Comparison of ENCODE assay signal across 8 cellular contexts in the genomic region with DNA sequence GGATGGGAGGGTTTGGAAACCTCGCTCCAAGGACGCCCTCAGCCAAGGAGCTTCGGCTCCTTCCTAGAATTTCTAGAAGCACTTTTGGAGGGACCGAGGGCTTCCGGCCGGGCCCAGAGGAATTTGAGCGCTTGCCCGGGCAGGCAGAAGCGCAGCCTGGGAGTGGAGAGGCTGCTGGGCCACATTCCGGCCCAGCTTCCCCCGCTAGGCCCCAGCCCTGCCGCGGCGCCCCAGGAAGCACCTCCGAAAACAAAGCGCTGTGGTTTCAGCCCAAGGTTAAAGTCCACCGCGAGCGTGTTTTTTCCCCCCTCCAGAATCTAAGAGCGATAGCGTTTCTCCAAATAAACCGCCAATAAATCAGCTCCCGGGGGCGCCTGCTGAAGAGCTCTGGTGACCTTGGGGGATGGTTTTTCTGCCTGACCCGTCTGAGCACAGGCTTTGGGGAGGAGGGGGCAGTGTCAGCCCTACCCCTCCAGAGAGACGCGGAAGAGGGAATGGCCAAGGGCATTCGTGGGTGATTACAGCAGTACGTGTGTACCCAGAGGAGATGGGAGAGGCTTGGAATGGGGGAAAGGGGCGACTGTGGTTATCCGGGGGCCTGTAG. TPM values are rescaled to one million over a fixed set of nuclear protein-coding genes. Genes with fewer than 3 reads are reported as not detected.
DNase-seq lines count a peak whose midpoint lies in the region; ATAC-seq and TF ChIP-seq lines count a peak whose summit lies in the region.

No MANE protein-coding gene starts in this region.

- no peak overlapping the region for H2AFZ ChIP-seq in HCT116 (ENCODE audit: low read depth, low read length, poor library complexity, severe bottlenecking)

- peak overlapping the region; percentile 50 for H3K4me2 ChIP-seq in BLaER1
- H3K4me2 ChIP-seq in HCT116 (ENCODE audit: low read length) = peak overlapping the region; percentile 98

- DNase-seq in HCT116 (ENCODE audit: low read depth, low spot score) = no peak
- peak; percentile 50 to 70 (median 56) for DNase-seq in adrenal gland
- no peak for DNase-seq in iPS DF 6.9 (ENCODE audit: low read depth, low spot score)
- DNase-seq in gastrocnemius medialis = no peak
- no peak for DNase-seq in T1000 (lab: John Stamatoyannopoulos, UW)
- DNase-seq in amniotic stem cell (lab: John Stamatoyannopoulos, UW) = no peak

- no peak for TF ChIP-seq RAD21 in HCT116 (IDR thresholded peaks at IDR 0.05; ENCODE audit: low read depth)

- H3K4me1 ChIP-seq in BLaER1 (peaks cover 40% of the 10 kb centered on the region), HCT116 (ENCODE audit: control insufficient read depth in 1 of 2, insufficient read depth in 2 of 2, low read length in 2 of 2) (peaks cover 25 to 55% of the 10 kb centered on the region in 2 experiments), adrenal gland (replicated peaks in 1 of 2) (peaks cover 22 to 29% of the 10 kb centered on the region in 2 donors), iPS DF 6.9 (ENCODE audit: control insufficient read depth, insufficient read depth, low read length) (peaks cover 7% of the 10 kb centered on the region), gastrocnemius medialis (peaks cover 16 to 24% of the 10 kb centered on the region in 2 donors)

- WGBS in adrenal gland, 4 donors = 4 to 11% (median 8%) methylated on average over 13 to 31 of the region's 31 CpGs
- no CpG with 5 or more reads among the region's 31 CpGs for WGBS in iPS DF 6.9 (ENCODE audit: insufficient coverage, insufficient read length)

- intact Hi-C loops in HCT116 (cut with micrococcal nuclease) = no loop called here
- intact Hi-C loops in adrenal gland (cut with DNase I) = no loop called here
- intact Hi-C loops in gastrocnemius medialis (cut with DNase I; ENCODE audit: low total_unique reads) = no loop called here

- POLR2A ChIA-PET in HCT116 (lab: Charles Lee) = no interaction called here

- H3K27me3 ChIP-seq in BLaER1 = peaks cover 95% of the 10 kb centered on the region
- H3K27me3 ChIP-seq in HCT116 (ENCODE audit: insufficient read depth, low read length) = no peaks in the 10 kb centered on the region
- no peaks in the 10 kb centered on the region for H3K27me3 ChIP-seq in adrenal gland
- H3K27me3 ChIP-seq in iPS DF 6.9 (ENCODE audit: control insufficient read depth, insufficient read depth, low read length) = peaks cover 27% of the 10 kb centered on the region
- no peaks in the 10 kb centered on the region for H3K27me3 ChIP-seq in gastrocnemius medialis

- no peaks in the 10 kb centered on the region for H3K36me3 ChIP-seq in BLaER1
- H3K36me3 ChIP-seq in HCT116 (ENCODE audit: control insufficient read depth in 1 of 2, insufficient read depth in 2 of 2, low read length in 2 of 2) = 0 out of 4 replicates have a peak, but pooled peaks cover 0 to 5% of the 10 kb centered on the region in 2 experiments
- H3K36me3 ChIP-seq in adrenal gland (replicated peaks in 1 of 2) = no peaks in the 10 kb centered on the region
- no peaks in the 10 kb centered on the region for H3K36me3 ChIP-seq in iPS DF 6.9 (ENCODE audit: control insufficient read depth, insufficient read depth, low read length)
- H3K36me3 ChIP-seq in gastrocnemius medialis = no peaks in the 10 kb centered on the region

- H3K9ac ChIP-seq in BLaER1 (no peak overlapping the region), HCT116 (ENCODE audit: low read length) (peak overlapping the region; percentile 98)

- CTCF ChIA-PET in HCT116 (lab: Charles Lee) = no interaction called here

- H3K9me2 ChIP-seq in HCT116 (ENCODE audit: insufficient read depth) = no peaks in the 10 kb centered on the region

- H4K20me1 ChIP-seq in BLaER1 (peaks cover 68% of the 10 kb centered on the region), HCT116 (ENCODE audit: insufficient read depth) (no peaks in the 10 kb centered on the region)

- no peak overlapping the region for H3K27ac ChIP-seq in BLaER1
- H3K27ac ChIP-seq in HCT116 (ENCODE audit: low read depth, low read length) = peak overlapping the region; percentile 98
- peak overlapping the region; percentile 14 to 99 (median 97) for H3K27ac ChIP-seq in adrenal gland
- H3K27ac ChIP-seq in iPS DF 6.9 (ENCODE audit: low read length) = no peak overlapping the region
- peak overlapping the region; percentile 94 to 100 (median 100) for H3K27ac ChIP-seq in gastrocnemius medialis

- peaks cover 50% of the 10 kb centered on the region for H3K79me2 ChIP-seq in HCT116 (ENCODE audit: insufficient read depth, low read length)

- no peak overlapping the region for H3K4me3 ChIP-seq in BLaER1
- H3K4me3 ChIP-seq in HCT116 (replicated peaks in 1 of 2; ENCODE audit: low read depth in 1 of 2, low read length in 2 of 2) = peak overlapping the region; percentile 81 to 87
- H3K4me3 ChIP-seq in adrenal gland = peak overlapping the region in 2 of 4 donors; percentile 7 to 75
- H3K4me3 ChIP-seq in iPS DF 6.9 (ENCODE audit: low read length) = peak overlapping the region; percentile 26; the same call in 1 of the 2 replicates
- peak overlapping the region; percentile 76 to 91 (median 85) for H3K4me3 ChIP-seq in gastrocnemius medialis

- in situ Hi-C loops in gastrocnemius medialis (cut with MboI; ENCODE audit: low sequenced_read_pairs in 4 of 4) = no loop called here

- TF ChIP-seq POLR2A in HCT116 (IDR thresholded peaks at IDR 0.05; ENCODE audit: borderline replicate concordance, extremely low read depth, insufficient read depth, insufficient read length) (no peak), adrenal gland (IDR thresholded peaks at IDR 0.05) (no peak), gastrocnemius medialis (IDR thresholded peaks at IDR 0.05) (no peak)

- no TSS peak for BruUV-seq in HCT116 (replicated peaks; lab: Mats Ljungman, UMichigan)

- TF ChIP-seq CTCF in HCT116 (IDR thresholded peaks at IDR 0.05 in 2 of 3, conservative IDR thresholded peaks at IDR 0.05 in 1 of 3; ENCODE audit: borderline replicate concordance in 1 of 3, insufficient read depth in 1 of 3, low read depth in 2 of 3, low read length in 2 of 3) (no peak), adrenal gland (IDR thresholded peaks at IDR 0.05) (no peak), gastrocnemius medialis (IDR thresholded peaks at IDR 0.05 in 4 of 5, conservative IDR thresholded peaks at IDR 0.05 in 1 of 5) (no peak)

- H3K9me3 ChIP-seq in BLaER1 (no peaks in the 10 kb centered on the region), HCT116 (ENCODE audit: control insufficient read depth in 1 of 2, insufficient read depth in 1 of 2, low read depth in 1 of 2, low read length in 2 of 2) (peaks cover 0 to 4% of the 10 kb centered on the region in 2 experiments; a peak in 1 of 4 replicates), adrenal gland (replicated peaks in 1 of 3) (no peaks in the 10 kb centered on the region), iPS DF 6.9 (ENCODE audit: control insufficient read depth, insufficient read depth, low read length) (no peaks in the 10 kb centered on the region), gastrocnemius medialis (no peaks in the 10 kb centered on the region)

- RAD21 ChIA-PET in HCT116 (lab: Charles Lee; ENCODE audit: low non-redundant PET in 1 of 2, low total read pairs in 2 of 2, uncharacterized antibody in 2 of 2, unreplicated experiment in 2 of 2) = interaction anchor here in 1 of 2 experiments (0.6 kb wide), 1 partner anchor 39 kb away, joined by 6 read pairs; no protein-coding TSS in a partner anchor

- peak; percentile 11 for ATAC-seq in HCT116
- no peak for ATAC-seq in gastrocnemius medialis
- no peak for ATAC-seq in HG03521 (IDR thresholded peaks at IDR 0.05; ENCODE audit: unreplicated experiment)

TF ChIP-seq in HCT116, 20 proteins besides CTCF, POLR2A, EP300 and RAD21:
- peak; percentile 55 for TF ChIP-seq TCF7L2 (IDR thresholded peaks at IDR 0.05; ENCODE audit: borderline replicate concordance, extremely low read depth, insufficient read depth, insufficient read length)
- TF ChIP-seq, protein P1, sequence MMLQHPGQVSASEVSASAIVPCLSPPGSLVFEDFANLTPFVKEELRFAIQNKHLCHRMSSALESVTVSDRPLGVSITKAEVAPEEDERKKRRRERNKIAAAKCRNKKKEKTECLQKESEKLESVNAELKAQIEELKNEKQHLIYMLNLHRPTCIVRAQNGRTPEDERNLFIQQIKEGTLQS (IDR thresholded peaks at IDR 0.05) = no peak
- TF ChIP-seq YY1 (IDR thresholded peaks at IDR 0.05; ENCODE audit: extremely low read depth, insufficient replicate concordance, low read depth, low read length) = no peak
- TF ChIP-seq ZFX (IDR thresholded peaks at IDR 0.05) = peak; percentile 78
- no peak for TF ChIP-seq ZNF274 (IDR thresholded peaks at IDR 0.05; ENCODE audit: low read depth, low read length)
- TF ChIP-seq, protein P2, sequence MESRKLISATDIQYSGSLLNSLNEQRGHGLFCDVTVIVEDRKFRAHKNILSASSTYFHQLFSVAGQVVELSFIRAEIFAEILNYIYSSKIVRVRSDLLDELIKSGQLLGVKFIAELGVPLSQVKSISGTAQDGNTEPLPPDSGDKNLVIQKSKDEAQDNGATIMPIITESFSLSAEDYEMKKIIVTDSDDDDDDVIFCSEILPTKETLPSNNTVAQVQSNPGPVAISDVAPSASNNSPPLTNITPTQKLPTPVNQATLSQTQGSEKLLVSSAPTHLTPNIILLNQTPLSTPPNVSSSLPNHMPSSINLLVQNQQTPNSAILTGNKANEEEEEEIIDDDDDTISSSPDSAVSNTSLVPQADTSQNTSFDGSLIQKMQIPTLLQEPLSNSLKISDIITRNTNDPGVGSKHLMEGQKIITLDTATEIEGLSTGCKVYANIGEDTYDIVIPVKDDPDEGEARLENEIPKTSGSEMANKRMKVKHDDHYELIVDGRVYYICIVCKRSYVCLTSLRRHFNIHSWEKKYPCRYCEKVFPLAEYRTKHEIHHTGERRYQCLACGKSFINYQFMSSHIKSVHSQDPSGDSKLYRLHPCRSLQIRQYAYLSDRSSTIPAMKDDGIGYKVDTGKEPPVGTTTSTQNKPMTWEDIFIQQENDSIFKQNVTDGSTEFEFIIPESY (IDR thresholded peaks at IDR 0.05; ENCODE audit: extremely low read depth, insufficient replicate concordance, low read length) = no peak
- TF ChIP-seq EGR1 (IDR thresholded peaks at IDR 0.05; ENCODE audit: low read depth) = no peak

RNA-seq across cellular contexts. Expression of a gene that starts 5.7 kb away (rescaled TPM):
- total RNA-seq in HCT116 (2021; ENCODE audit: unreplicated experiment) (101 TPM), adrenal gland (100 to 1,000 TPM in 1 of 8 donors, 10 to 100 TPM in 7; 37.2 to 120 (median 59.2) TPM), gastrocnemius medialis (10 to 100 TPM in 3 of 4 donors, 1 to 10 TPM in 1; 8.7 to 31.2 (median 20.5) TPM)
- 65.0 and 67.6 TPM in 2 replicates for polyA plus RNA-seq in HCT116 (2012)
- 10 to 100 TPM; 13.3 to 79.6 (median 26.9) TPM for polyA plus RNA-seq in adrenal gland

Comparison
In these comparisons a context has a peak if more than half of its experiments do, and no peak if none do; other contexts are left out.
1. H3K27ac ChIP-seq: peak in HCT116 (single experiment), adrenal gland (5 of 5) and gastrocnemius medialis (4 of 4); none in BLaER1 (single experiment) and iPS DF 6.9 (single experiment).
2. DNase-seq: peak in adrenal gland (7 of 7); none in HCT116 (single experiment), iPS DF 6.9 (single experiment), gastrocnemius medialis (0 of 2), T1000 (single experiment) and amniotic stem cell (single experiment).